8 cellular contexts compared by ENCODE assay signal in the genomic region with DNA sequence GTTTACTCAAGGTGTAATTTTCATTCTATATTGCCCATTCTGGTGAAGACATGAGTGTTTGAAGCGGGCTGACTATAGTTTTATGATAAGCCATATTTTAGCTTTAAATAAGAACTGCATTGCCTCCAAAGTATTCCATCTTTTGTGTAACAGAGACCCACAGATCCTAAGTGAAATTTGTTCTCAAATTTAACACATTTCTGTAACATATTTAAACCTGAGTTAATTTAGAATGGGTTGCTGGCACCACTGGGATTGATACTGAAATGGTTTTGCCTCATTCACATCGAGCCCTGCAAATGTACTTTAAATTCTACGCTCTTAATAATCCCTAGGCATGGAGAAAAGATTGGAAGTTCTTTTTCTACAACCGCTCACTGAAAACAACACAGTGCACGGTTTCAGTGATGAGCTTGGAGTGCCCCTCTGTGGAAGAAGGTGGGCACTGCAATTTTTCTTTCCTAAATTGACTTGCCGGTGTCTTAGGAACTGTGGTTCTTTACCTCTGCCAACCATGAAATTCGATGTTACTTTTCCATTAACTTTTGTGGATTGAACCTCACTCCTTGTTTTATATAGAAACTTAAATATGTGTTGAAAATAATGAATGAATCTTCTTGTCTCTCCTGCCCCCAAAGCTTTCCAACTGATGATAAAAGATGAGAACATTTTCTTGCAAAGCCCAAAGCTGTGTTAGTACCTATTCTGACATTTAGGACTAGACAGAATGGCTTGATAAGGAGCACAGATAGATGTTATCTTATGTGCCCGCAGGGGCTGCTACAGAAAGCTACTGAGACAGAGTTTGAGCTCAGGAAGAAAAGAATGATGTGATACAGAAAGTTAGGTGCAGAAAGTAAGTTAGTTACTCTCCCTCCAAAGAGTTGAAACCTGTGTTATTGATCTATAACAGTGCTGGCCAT.
DNase-seq lines count a peak whose midpoint lies in the region; ATAC-seq and TF ChIP-seq lines count a peak whose summit lies in the region.

No MANE protein-coding gene starts in this region.

- peak overlapping the region; percentile 62 for H3K27ac Mint-ChIP-seq in Calu3 (ENCODE audit: unreplicated experiment)
- peak overlapping the region; percentile 10 for H3K27ac Mint-ChIP-seq in stimulated activated naive CD8-positive, alpha-beta T cell treated with anti-CD3 and anti-CD28 coated beads, Interleukin-15, Interleukin-2, amounts not matched to agents 100 ng/mL and 50 ng/mL, for 24 hours

- DNase-seq in Calu3 (peak; percentile 88), HS-5 (ENCODE audit: low read depth) (peak; percentile 50), NOMO-1 treated with DMSO at 0.1 percent for 48 hours (lab: John Stamatoyannopoulos, UW; ENCODE audit: unreplicated experiment) (peak; percentile 56), activated T-cell treated with anti-CD3 and anti-CD28 coated beads for 1 hour (ENCODE audit: low read depth) (peak; percentile 27), myocyte (ENCODE audit: low read depth) (peak; percentile 79)

- intact Hi-C loops in Calu3 (cut with micrococcal nuclease; ENCODE audit: unreplicated experiment) = loop anchor here (1.0 to 10.0 kb wide), 11 partner anchors 56 to 1475 kb away; no protein-coding TSS in a partner anchor

- ATAC-seq in GM19468 (IDR thresholded peaks at IDR 0.05; ENCODE audit: extremely low read depth, unreplicated experiment) = peak; percentile 26
- peak; percentile 93 for ATAC-seq in esophagus mucosa

- H3K9me3 Mint-ChIP-seq in Calu3 (ENCODE audit: low read depth, unreplicated experiment) = no peaks in the 10 kb centered on the region
- H3K9me3 Mint-ChIP-seq in stimulated activated naive CD8-positive, alpha-beta T cell treated with anti-CD3 and anti-CD28 coated beads, Interleukin-15, Interleukin-2, amounts not matched to agents 100 ng/mL and 50 ng/mL, for 24 hours = no peaks in the 10 kb centered on the region

- H3K27me3 Mint-ChIP-seq in Calu3 (ENCODE audit: unreplicated experiment) = no peaks in the 10 kb centered on the region
- H3K27me3 Mint-ChIP-seq in stimulated activated naive CD8-positive, alpha-beta T cell treated with anti-CD3 and anti-CD28 coated beads, Interleukin-15, Interleukin-2, amounts not matched to agents 100 ng/mL and 50 ng/mL, for 24 hours = peaks cover 50% of the 10 kb centered on the region

- peak overlapping the region; percentile 66 for H3K4me3 Mint-ChIP-seq in Calu3 (ENCODE audit: low read depth, unreplicated experiment)
- H3K4me3 Mint-ChIP-seq in stimulated activated naive CD8-positive, alpha-beta T cell treated with anti-CD3 and anti-CD28 coated beads, Interleukin-15, Interleukin-2, amounts not matched to agents 100 ng/mL and 50 ng/mL, for 24 hours = peak overlapping the region; percentile 75

- CTCF ChIA-PET in Calu3 (lab: Charles Lee) = interaction anchor here (0.7 to 2.2 kb wide), 12 partner anchors 25 to 1473 kb away, joined by 3 to 10 read pairs (median 4); no protein-coding TSS in a partner anchor

- no TSS peak for BruUV-seq in Calu3 (replicated peaks; lab: Mats Ljungman, UMichigan)

- H3K36me3 Mint-ChIP-seq in Calu3 (ENCODE audit: insufficient read depth, unreplicated experiment) = peaks cover 17% of the 10 kb centered on the region
- no peaks in the 10 kb centered on the region for H3K36me3 Mint-ChIP-seq in stimulated activated naive CD8-positive, alpha-beta T cell treated with anti-CD3 and anti-CD28 coated beads, Interleukin-15, Interleukin-2, amounts not matched to agents 100 ng/mL and 50 ng/mL, for 24 hours (ENCODE audit: low read depth)

- peak; percentile 96 for TF ChIP-seq CTCF in Calu3 (IDR thresholded peaks at IDR 0.05; ENCODE audit: unreplicated experiment)

- peaks cover 17% of the 10 kb centered on the region for H3K4me1 Mint-ChIP-seq in Calu3 (ENCODE audit: low read depth, unreplicated experiment)
- peaks cover 8% of the 10 kb centered on the region for H3K4me1 Mint-ChIP-seq in stimulated activated naive CD8-positive, alpha-beta T cell treated with anti-CD3 and anti-CD28 coated beads, Interleukin-15, Interleukin-2, amounts not matched to agents 100 ng/mL and 50 ng/mL, for 24 hours (ENCODE audit: low read depth)

Comparison
In these comparisons a context has a peak if more than half of its experiments do, and no peak if none do; other contexts are left out.
1. Peak in every context shown above with its lines: DNase-seq and ATAC-seq.
2. DNase-seq: peak in every context shown above with its lines; median percentile 88 in Calu3; 79 in myocyte; 56 in NOMO-1 treated with DMSO at 0.1 percent for 48 hours; 50 in HS-5; 27 in activated T-cell treated with anti-CD3 and anti-CD28 coated beads for 1 hour.